20 cellular contexts compared by ENCODE assay signal in genomic region chr22:49796596-49797270, GRCh38.
"Had no signal": no experiment of that assay in that cellular context is flagged by ENCODE, and none has a peak within 500 bp of the region (broad histone marks: within the 10 kb centered on the region; RNA-seq: fewer than 3 reads in every experiment).

No MANE protein-coding gene starts in this region.

- H3K4me1 ChIP-seq: foreskin keratinocyte had no signal

- ATAC-seq: foreskin keratinocyte, gastroesophageal sphincter, heart right ventricle, left cardiac atrium, left lung, left ventricle myocardium superior, lower lobe of right lung, mucosa of descending colon had no signal

- H3K4me3 ChIP-seq: coronary artery, dorsolateral prefrontal cortex, esophagus muscularis mucosa, gastroesophageal sphincter, heart right ventricle, left lung, lower lobe of right lung, mucosa of descending colon had no signal

- H3K9me3 ChIP-seq: esophagus muscularis mucosa, gastroesophageal sphincter, heart right ventricle, left lung, lower lobe of right lung, mucosa of descending colon had no signal

- H3K27ac Mint-ChIP-seq: endodermal cell, mesothelial cell of epicardium had no signal

- H3K27ac ChIP-seq: coronary artery, dorsolateral prefrontal cortex, esophagus muscularis mucosa, foreskin keratinocyte, gastroesophageal sphincter, heart right ventricle, left lung, lower lobe of right lung had no signal

- H3K4me3 Mint-ChIP-seq: endodermal cell, mesothelial cell of epicardium, naive B cell had no signal

- DNase-seq: dermis blood vessel endothelial cell; dorsolateral prefrontal cortex; effector CD4-positive, alpha-beta T cell; effector memory CD4-positive, alpha-beta T cell; endodermal cell; foreskin keratinocyte; glutamatergic neuron; heart right ventricle; hippocampal formation; left cardiac atrium; left ventricle myocardium superior; lower lobe of right lung; mesenchymal stem cell; mucosa of descending colon; naive B cell had no signal

- H3K27me3 Mint-ChIP-seq: naive B cell had no signal

- H3K27me3 ChIP-seq: dorsolateral prefrontal cortex, esophagus muscularis mucosa, foreskin keratinocyte, gastroesophageal sphincter, heart right ventricle, left lung had no signal

- H3K9me3 Mint-ChIP-seq: endodermal cell, mesothelial cell of epicardium, naive B cell had no signal

- H3K4me1 Mint-ChIP-seq: endodermal cell, mesothelial cell of epicardium had no signal
